8 cellular contexts compared by ENCODE assay signal in the genomic region with DNA sequence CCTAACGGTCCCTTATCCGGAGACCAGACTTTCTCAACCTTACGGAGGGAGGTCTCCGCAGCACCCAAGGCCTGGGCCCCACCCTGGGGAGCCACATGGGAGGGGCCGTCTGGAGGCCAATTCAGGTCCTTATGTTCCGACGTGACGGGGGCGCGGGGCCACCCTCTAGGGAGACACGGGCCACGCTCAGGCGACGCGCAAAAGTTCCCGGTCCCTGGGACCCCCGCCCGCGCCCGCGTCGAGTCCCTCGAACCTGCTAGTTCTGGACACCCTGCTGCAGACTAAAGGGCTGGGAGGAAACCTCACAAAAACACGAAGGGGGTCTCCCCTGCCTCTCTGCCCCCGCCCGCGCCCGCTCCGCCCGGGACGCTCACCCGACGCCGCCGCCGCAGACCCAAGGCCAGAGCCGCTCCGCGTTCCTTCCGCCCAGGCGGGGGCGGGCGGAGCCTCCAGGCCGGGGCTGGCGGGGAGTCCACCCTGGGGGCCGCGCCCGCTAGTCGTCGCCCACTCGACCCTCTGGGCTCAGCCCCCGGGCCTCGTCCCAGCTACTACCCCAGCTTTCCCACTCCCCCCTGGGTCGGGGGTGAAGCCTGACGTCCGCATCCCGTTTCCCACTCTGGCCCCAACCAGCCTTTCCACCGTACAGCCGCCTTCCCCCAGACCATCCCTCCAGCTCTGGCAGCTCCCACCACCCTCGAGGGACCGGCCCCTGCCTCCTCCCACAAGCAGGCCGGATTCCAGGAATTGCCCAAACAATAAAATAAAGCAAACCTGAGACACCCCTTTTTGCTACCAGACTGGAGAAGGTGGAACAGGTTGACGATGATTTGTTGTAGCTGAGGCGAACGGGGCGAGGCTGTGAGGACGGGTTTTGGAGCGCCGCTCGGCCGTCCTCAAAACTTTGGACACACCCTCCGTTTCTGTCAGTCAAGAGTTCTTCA. TPM values are rescaled to one million over a fixed set of nuclear protein-coding genes. Genes with fewer than 3 reads are reported as not detected.
DNase-seq lines count a peak whose midpoint lies in the region; ATAC-seq, FAIRE-seq and TF ChIP-seq lines count a peak whose summit lies in the region.

No MANE protein-coding gene starts in this region.

- TF ChIP-seq POLR2A in A549 (IDR thresholded peaks at IDR 0.05; ENCODE audit: low read length) = no peak

- peaks cover 0 to 39% of the 10 kb centered on the region in 2 experiments; a peak in 1 of 3 replicates for H3K36me3 ChIP-seq in HEK293 (ENCODE audit: control insufficient read depth in 2 of 2, insufficient read depth in 1 of 2, low read length in 2 of 2)

- DNase-seq in A549 (ENCODE audit: low read depth in 1 of 2, low spot score in 1 of 2) (no peak), iPS-NIHi11 (ENCODE audit: low spot score) (peak; percentile 66), occipital lobe (lab: John Stamatoyannopoulos, UW) (no peak), T1000 (lab: John Stamatoyannopoulos, UW) (no peak)
- no peak for DNase-seq in stimulated activated naive B cell treated with anti-CD40 and anti-IgM and Interleukin-4, amounts not matched to agents 10 μg/mL and 1 μg/mL and 100 μg/mL, for 72 hours

- FAIRE-seq in A549 (lab: Jason Lieb, UNC) = no peak

- no peaks in the 10 kb centered on the region for H3K9me3 Mint-ChIP-seq in stimulated activated naive B cell treated with anti-CD40 and anti-IgM and Interleukin-4, amounts not matched to agents 10 μg/mL and 1 μg/mL and 100 μg/mL, for 72 hours

- peak overlapping the region; percentile 88 for H3K4me2 ChIP-seq in A549

- H3K4me1 Mint-ChIP-seq in stimulated activated naive B cell treated with anti-CD40 and anti-IgM and Interleukin-4, amounts not matched to agents 10 μg/mL and 1 μg/mL and 100 μg/mL, for 72 hours = peaks cover 27 to 68% of the 10 kb centered on the region in 2 donors

- CTCF ChIA-PET in A549 (lab: Yijun Ruan, JAX) (interaction anchor here (1.1 to 7.4 kb wide), 2 partner anchors 14 to 56 kb away, joined by 3 to 55 read pairs; no protein-coding TSS in a partner anchor), HEK293 (lab: Yijun Ruan, JAX) (interaction anchor here (1.2 kb wide), 1 partner anchor 14 kb away, joined by 4 read pairs; no protein-coding TSS in a partner anchor)

- H3K27ac ChIP-seq in A549 (peak overlapping the region in 1 of 2 experiments; percentile 2; a peak in 1 of 6 replicates), HEK293 (ENCODE audit: extremely low read depth, low read depth, low read length) (no peak overlapping the region), adipose tissue (ENCODE audit: low read depth, low read length) (peak overlapping the region; percentile 70)

- no peaks in the 10 kb centered on the region for H3K9me3 ChIP-seq in A549
- H3K9me3 ChIP-seq in HEK293 (ENCODE audit: control insufficient read depth, insufficient read depth, low read depth, low read length) = no peaks in the 10 kb centered on the region

- peaks cover 15% of the 10 kb centered on the region; the same call in 2 of the 3 replicates for H3K4me1 ChIP-seq in A549
- H3K4me1 ChIP-seq in HEK293 (ENCODE audit: control insufficient read depth, insufficient read depth, low read length) = no peaks in the 10 kb centered on the region

- no peak for ATAC-seq in A549
- ATAC-seq in stimulated activated naive B cell treated with anti-CD40 and anti-IgM and Interleukin-4, amounts not matched to agents 10 μg/mL and 1 μg/mL and 100 μg/mL, for 72 hours (replicated peaks) = no peak
- ATAC-seq in HG03457 (IDR thresholded peaks at IDR 0.05; ENCODE audit: unreplicated experiment) = no peak

- TF ChIP-seq CTCF in A549 (IDR thresholded peaks at IDR 0.05) (no peak), HEK293 (tag by site-specific recombination; IDR thresholded peaks at IDR 0.05) (no peak)

- H3K4me3 ChIP-seq in A549 (0 out of 3 replicates have a peak overlapping the region, but pooled peaks have one; percentile 83), HEK293 (ENCODE audit: low read depth, low read length) (no peak overlapping the region)

- no peak for TF ChIP-seq EP300 in A549 (IDR thresholded peaks at IDR 0.05)

- H3K4me3 Mint-ChIP-seq in stimulated activated naive B cell treated with anti-CD40 and anti-IgM and Interleukin-4, amounts not matched to agents 10 μg/mL and 1 μg/mL and 100 μg/mL, for 72 hours = peak overlapping the region; percentile 92 to 98

- WGBS in A549 (ENCODE audit: missing lambda C conversion rate) = 93% methylated on average over 69 of the region's 72 CpGs
- WGBS in adipose tissue, 3 donors = 3 to 22% (median 5%) methylated on average over 70 to 72 of the region's 72 CpGs

- TF ChIP-seq RAD21 in A549 (conservative IDR thresholded peaks at IDR 0.05 in 1 of 2, IDR thresholded peaks at IDR 0.05 in 1 of 2) = no peak

- POLR2A ChIA-PET in A549 (lab: Yijun Ruan, JAX) = no interaction called here
- POLR2A ChIA-PET in HEK293 (lab: Yijun Ruan, JAX) = no interaction called here

- H3K36me3 Mint-ChIP-seq in stimulated activated naive B cell treated with anti-CD40 and anti-IgM and Interleukin-4, amounts not matched to agents 10 μg/mL and 1 μg/mL and 100 μg/mL, for 72 hours = peaks cover 36 to 40% of the 10 kb centered on the region in 2 donors

- peak overlapping the region; percentile 87 for H3K27ac Mint-ChIP-seq in stimulated activated naive B cell treated with anti-CD40 and anti-IgM and Interleukin-4, amounts not matched to agents 10 μg/mL and 1 μg/mL and 100 μg/mL, for 72 hours

- peaks cover 0 to 4% of the 10 kb centered on the region in 2 donors for H3K27me3 Mint-ChIP-seq in stimulated activated naive B cell treated with anti-CD40 and anti-IgM and Interleukin-4, amounts not matched to agents 10 μg/mL and 1 μg/mL and 100 μg/mL, for 72 hours

TF ChIP-seq in A549, 52 proteins besides CTCF, POLR2A, EP300 and RAD21 (continues in another document):
- TF ChIP-seq ZC3H11A (IDR thresholded peaks at IDR 0.05) (no peak), ATOH8 (CRISPR knock-in tag; IDR thresholded peaks at IDR 0.05; ENCODE audit: low read depth) (no peak), RCOR1 (IDR thresholded peaks at IDR 0.05; ENCODE audit: low read depth, low read length) (no peak)

TF ChIP-seq in HEK293, 187 proteins besides CTCF, POLR2A, EP300 and RAD21:
- TF ChIP-seq ZFHX2 (tag by site-specific recombination; conservative IDR thresholded peaks at IDR 0.05) (peak; percentile 47; the same call in 1 of the 2 replicates), SP2 (tag by site-specific recombination; IDR thresholded peaks at IDR 0.05) (0 out of 2 replicates have a peak, but pooled peaks have one; percentile 20), EGR2 (tag by site-specific recombination; IDR thresholded peaks at IDR 0.05; ENCODE audit: low read depth) (0 out of 2 replicates have a peak, but pooled peaks have one; percentile 7), ZNF366 (tag by site-specific recombination; conservative IDR thresholded peaks at IDR 0.05) (no peak)

RNA-seq across cellular contexts. Expression of gene RNH1, which starts 2.7 kb away (rescaled TPM):
- 85.8 and 108 TPM in 2 replicates for polyA plus RNA-seq in A549 (2011; rRNA removed)
- polyA plus RNA-seq in A549 (2012; cell fraction: cytosol; rRNA removed) = 179 and 244 TPM in 2 replicates
- polyA plus RNA-seq in A549 (2012; cell fraction: nucleus; rRNA removed) = 443 and 610 TPM in 2 replicates
- polyA plus RNA-seq in A549 (2017; fragmentation: RNase III; extraction: RNeasy Plus Mini Kit Qiagen cat#74134 plus additional on column Dnase treatment) = 131 to 135 TPM (median 135 TPM) in 3 replicates
- 52.4 and 83.7 TPM in 2 replicates for polyA minus RNA-seq in A549 (2011; rRNA and poly(A)+ RNA removed)
- 100 to 1,000 TPM in 2 of 3 donors, 10 to 100 TPM in 1; 93.4 to 217 (median 208) TPM for polyA plus RNA-seq in adipose tissue
- total RNA-seq in occipital lobe = 42.1 TPM

RNA-seq across cellular contexts. Expression of gene HRAS, which starts 31.1 kb away (rescaled TPM):
- polyA plus RNA-seq in A549 (2011; rRNA removed) (56.3 and 63.3 TPM in 2 replicates), A549 (2017; fragmentation: RNase III; extraction: RNeasy Plus Mini Kit Qiagen cat#74134 plus additional on column Dnase treatment) (86.9 to 96.3 TPM (median 88.2 TPM) in 3 replicates), adipose tissue (10 to 100 TPM; 34.1 to 76.3 (median 58.1) TPM)
- 189 and 255 TPM in 2 replicates for polyA plus RNA-seq in A549 (2012; cell fraction: cytosol; rRNA removed)
- polyA plus RNA-seq in A549 (2012; cell fraction: nucleus; rRNA removed) = 141 and 185 TPM in 2 replicates
- 71.6 and 81.9 TPM in 2 replicates for polyA minus RNA-seq in A549 (2011; rRNA and poly(A)+ RNA removed)
- 27.0 TPM for total RNA-seq in occipital lobe

RNA-seq across cellular contexts. Expression of gene LRRC56, which starts 33.0 kb away (rescaled TPM):
- polyA plus RNA-seq in A549 (2011; rRNA removed) (0.30 and 0.32 TPM in 2 replicates), A549 (2017; fragmentation: RNase III; extraction: RNeasy Plus Mini Kit Qiagen cat#74134 plus additional on column Dnase treatment) (0.47 to 1.1 TPM (median 1.0 TPM) in 3 replicates), adipose tissue (1 to 10 TPM in 2 of 3 donors, under 1 TPM in 1; 0.86 to 1.5 (median 1.4) TPM)
- 0.29 and 0.49 TPM in 2 replicates for polyA plus RNA-seq in A549 (2012; cell fraction: cytosol; rRNA removed)
- 2.3 and 2.6 TPM in 2 replicates for polyA plus RNA-seq in A549 (2012; cell fraction: nucleus; rRNA removed)
- 0.15 and 0.37 TPM in 2 replicates for polyA minus RNA-seq in A549 (2011; rRNA and poly(A)+ RNA removed)
- total RNA-seq in occipital lobe = 1.1 TPM

RNA-seq across cellular contexts. Expression of gene PTDSS2, which starts 54.2 kb away (rescaled TPM):
- 23.4 and 28.9 TPM in 2 replicates for polyA plus RNA-seq in A549 (2011; rRNA removed)
- polyA plus RNA-seq in A549 (2012; cell fraction: cytosol; rRNA removed) = 43.5 and 48.7 TPM in 2 replicates
- 275 TPM in 2 replicates for polyA plus RNA-seq in A549 (2012; cell fraction: nucleus; rRNA removed)
- polyA plus RNA-seq in A549 (2017; fragmentation: RNase III; extraction: RNeasy Plus Mini Kit Qiagen cat#74134 plus additional on column Dnase treatment) = 34.3 to 39.4 TPM (median 38.9 TPM) in 3 replicates
- polyA minus RNA-seq in A549 (2011; rRNA and poly(A)+ RNA removed) = 40.7 and 47.5 TPM in 2 replicates
- polyA plus RNA-seq in adipose tissue = 10 to 100 TPM; 18.1 to 23.4 (median 22.0) TPM
- 21.8 TPM for total RNA-seq in occipital lobe

RNA-seq across cellular contexts. Expression of gene LMNTD2, which starts 56.2 kb away (rescaled TPM):
- polyA plus RNA-seq in A549 (2011; rRNA removed) (1.7 and 2.2 TPM in 2 replicates), A549 (2017; fragmentation: RNase III; extraction: RNeasy Plus Mini Kit Qiagen cat#74134 plus additional on column Dnase treatment) (2.6 to 4.2 TPM (median 3.5 TPM) in 3 replicates), adipose tissue (1 to 10 TPM; 1.2 to 5.2 (median 1.9) TPM)
- polyA plus RNA-seq in A549 (2012; cell fraction: cytosol; rRNA removed) = 3.6 and 5.1 TPM in 2 replicates
- polyA plus RNA-seq in A549 (2012; cell fraction: nucleus; rRNA removed) = 25.7 and 39.4 TPM in 2 replicates
- 0.50 and 0.97 TPM in 2 replicates for polyA minus RNA-seq in A549 (2011; rRNA and poly(A)+ RNA removed)
- total RNA-seq in occipital lobe = 0.16 TPM
